ENCODE assay signal across 1 cellular context in genomic region chr17:78378225-78379133, GRCh38.
TF ChIP-seq lines count a peak whose summit lies in the region.

PGS1 (plus strand) TSS chr17:78378649; CDS start chr17:78378666, 17 bp downstream.

TF ChIP-seq in GM12878, 131 proteins besides CTCF, POLR2A, EP300 and RAD21 (continued from another document and continues in another):
- TF ChIP-seq, protein P1, sequence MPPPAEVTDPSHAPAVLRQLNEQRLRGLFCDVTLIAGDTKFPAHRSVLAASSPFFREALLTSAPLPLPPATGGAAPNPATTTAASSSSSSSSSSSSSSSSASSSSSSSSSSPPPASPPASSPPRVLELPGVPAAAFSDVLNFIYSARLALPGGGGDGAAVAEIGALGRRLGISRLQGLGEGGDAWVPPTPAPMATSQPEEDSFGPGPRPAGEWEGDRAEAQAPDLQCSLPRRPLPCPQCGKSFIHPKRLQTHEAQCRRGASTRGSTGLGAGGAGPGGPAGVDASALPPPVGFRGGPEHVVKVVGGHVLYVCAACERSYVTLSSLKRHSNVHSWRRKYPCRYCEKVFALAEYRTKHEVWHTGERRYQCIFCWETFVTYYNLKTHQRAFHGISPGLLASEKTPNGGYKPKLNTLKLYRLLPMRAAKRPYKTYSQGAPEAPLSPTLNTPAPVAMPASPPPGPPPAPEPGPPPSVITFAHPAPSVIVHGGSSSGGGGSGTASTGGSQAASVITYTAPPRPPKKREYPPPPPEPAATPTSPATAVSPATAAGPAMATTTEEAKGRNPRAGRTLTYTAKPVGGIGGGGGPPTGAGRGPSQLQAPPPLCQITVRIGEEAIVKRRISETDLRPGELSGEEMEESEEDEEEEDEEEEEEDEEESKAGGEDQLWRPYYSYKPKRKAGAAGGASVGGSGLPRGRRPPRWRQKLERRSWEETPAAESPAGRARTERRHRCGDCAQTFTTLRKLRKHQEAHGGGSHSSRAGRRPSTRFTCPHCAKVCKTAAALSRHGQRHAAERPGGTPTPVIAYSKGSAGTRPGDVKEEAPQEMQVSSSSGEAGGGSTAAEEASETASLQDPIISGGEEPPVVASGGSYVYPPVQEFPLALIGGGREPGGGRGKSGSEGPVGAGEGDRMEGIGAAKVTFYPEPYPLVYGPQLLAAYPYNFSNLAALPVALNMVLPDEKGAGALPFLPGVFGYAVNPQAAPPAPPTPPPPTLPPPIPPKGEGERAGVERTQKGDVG (CRISPR knock-in tag; IDR thresholded peaks at IDR 0.05): no peak
- TF ChIP-seq SREBF2 (IDR thresholded peaks at IDR 0.05; ENCODE audit: low read length): no peak
- no peak for TF ChIP-seq NFIC (IDR thresholded peaks at IDR 0.05; ENCODE audit: low read depth, low read length)
- TF ChIP-seq TCF3 (IDR thresholded peaks at IDR 0.05; ENCODE audit: borderline replicate concordance, insufficient read depth, low read depth, low read length): peak; percentile 34
- no peak for TF ChIP-seq CEBPB (IDR thresholded peaks at IDR 0.05; ENCODE audit: borderline replicate concordance in 1 of 2, low read depth in 2 of 2, low read length in 2 of 2)
- TF ChIP-seq ZNF207 (IDR thresholded peaks at IDR 0.05; ENCODE audit: borderline replicate concordance): peak; percentile 93
- peak in 1 of 2 experiments; percentile 76; a peak in 2 of 4 replicates for TF ChIP-seq BHLHE40 (IDR thresholded peaks at IDR 0.05; ENCODE audit: borderline replicate concordance in 1 of 2, low read depth in 2 of 2, low read length in 1 of 2)
- no peak for TF ChIP-seq ZBED1 (IDR thresholded peaks at IDR 0.05; ENCODE audit: borderline replicate concordance)
- no peak for TF ChIP-seq EZH2 (IDR thresholded peaks at IDR 0.05; ENCODE audit: borderline replicate concordance, control insufficient read depth, low read depth, low read length)
- TF ChIP-seq, protein P2, sequence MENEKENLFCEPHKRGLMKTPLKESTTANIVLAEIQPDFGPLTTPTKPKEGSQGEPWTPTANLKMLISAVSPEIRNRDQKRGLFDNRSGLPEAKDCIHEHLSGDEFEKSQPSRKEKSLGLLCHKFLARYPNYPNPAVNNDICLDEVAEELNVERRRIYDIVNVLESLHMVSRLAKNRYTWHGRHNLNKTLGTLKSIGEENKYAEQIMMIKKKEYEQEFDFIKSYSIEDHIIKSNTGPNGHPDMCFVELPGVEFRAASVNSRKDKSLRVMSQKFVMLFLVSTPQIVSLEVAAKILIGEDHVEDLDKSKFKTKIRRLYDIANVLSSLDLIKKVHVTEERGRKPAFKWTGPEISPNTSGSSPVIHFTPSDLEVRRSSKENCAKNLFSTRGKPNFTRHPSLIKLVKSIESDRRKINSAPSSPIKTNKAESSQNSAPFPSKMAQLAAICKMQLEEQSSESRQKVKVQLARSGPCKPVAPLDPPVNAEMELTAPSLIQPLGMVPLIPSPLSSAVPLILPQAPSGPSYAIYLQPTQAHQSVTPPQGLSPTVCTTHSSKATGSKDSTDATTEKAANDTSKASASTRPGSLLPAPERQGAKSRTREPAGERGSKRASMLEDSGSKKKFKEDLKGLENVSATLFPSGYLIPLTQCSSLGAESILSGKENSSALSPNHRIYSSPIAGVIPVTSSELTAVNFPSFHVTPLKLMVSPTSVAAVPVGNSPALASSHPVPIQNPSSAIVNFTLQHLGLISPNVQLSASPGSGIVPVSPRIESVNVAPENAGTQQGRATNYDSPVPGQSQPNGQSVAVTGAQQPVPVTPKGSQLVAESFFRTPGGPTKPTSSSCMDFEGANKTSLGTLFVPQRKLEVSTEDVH (IDR thresholded peaks at IDR 0.05; ENCODE audit: low read depth, partially characterized antibody): peak; percentile 69
- TF ChIP-seq SKIL (IDR thresholded peaks at IDR 0.05; ENCODE audit: low read depth, poor library complexity, severe bottlenecking): no peak
- TF ChIP-seq RBBP5 (conservative IDR thresholded peaks at IDR 0.05): no peak
- TF ChIP-seq, protein P3, sequence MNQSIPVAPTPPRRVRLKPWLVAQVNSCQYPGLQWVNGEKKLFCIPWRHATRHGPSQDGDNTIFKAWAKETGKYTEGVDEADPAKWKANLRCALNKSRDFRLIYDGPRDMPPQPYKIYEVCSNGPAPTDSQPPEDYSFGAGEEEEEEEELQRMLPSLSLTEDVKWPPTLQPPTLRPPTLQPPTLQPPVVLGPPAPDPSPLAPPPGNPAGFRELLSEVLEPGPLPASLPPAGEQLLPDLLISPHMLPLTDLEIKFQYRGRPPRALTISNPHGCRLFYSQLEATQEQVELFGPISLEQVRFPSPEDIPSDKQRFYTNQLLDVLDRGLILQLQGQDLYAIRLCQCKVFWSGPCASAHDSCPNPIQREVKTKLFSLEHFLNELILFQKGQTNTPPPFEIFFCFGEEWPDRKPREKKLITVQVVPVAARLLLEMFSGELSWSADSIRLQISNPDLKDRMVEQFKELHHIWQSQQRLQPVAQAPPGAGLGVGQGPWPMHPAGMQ (IDR thresholded peaks at IDR 0.05; ENCODE audit: borderline replicate concordance): no peak
- TF ChIP-seq, protein P4, sequence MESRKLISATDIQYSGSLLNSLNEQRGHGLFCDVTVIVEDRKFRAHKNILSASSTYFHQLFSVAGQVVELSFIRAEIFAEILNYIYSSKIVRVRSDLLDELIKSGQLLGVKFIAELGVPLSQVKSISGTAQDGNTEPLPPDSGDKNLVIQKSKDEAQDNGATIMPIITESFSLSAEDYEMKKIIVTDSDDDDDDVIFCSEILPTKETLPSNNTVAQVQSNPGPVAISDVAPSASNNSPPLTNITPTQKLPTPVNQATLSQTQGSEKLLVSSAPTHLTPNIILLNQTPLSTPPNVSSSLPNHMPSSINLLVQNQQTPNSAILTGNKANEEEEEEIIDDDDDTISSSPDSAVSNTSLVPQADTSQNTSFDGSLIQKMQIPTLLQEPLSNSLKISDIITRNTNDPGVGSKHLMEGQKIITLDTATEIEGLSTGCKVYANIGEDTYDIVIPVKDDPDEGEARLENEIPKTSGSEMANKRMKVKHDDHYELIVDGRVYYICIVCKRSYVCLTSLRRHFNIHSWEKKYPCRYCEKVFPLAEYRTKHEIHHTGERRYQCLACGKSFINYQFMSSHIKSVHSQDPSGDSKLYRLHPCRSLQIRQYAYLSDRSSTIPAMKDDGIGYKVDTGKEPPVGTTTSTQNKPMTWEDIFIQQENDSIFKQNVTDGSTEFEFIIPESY (IDR thresholded peaks at IDR 0.05): no peak
- peak in 1 of 2 experiments; percentile 80; a peak in 2 of 3 replicates for TF ChIP-seq EGR1 (IDR thresholded peaks at IDR 0.05; ENCODE audit: borderline replicate concordance in 1 of 2, low read depth in 2 of 2, low read length in 2 of 2)
- TF ChIP-seq, protein P5, sequence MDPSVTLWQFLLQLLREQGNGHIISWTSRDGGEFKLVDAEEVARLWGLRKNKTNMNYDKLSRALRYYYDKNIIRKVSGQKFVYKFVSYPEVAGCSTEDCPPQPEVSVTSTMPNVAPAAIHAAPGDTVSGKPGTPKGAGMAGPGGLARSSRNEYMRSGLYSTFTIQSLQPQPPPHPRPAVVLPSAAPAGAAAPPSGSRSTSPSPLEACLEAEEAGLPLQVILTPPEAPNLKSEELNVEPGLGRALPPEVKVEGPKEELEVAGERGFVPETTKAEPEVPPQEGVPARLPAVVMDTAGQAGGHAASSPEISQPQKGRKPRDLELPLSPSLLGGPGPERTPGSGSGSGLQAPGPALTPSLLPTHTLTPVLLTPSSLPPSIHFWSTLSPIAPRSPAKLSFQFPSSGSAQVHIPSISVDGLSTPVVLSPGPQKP (IDR thresholded peaks at IDR 0.05; ENCODE audit: low read depth, low read length): peak; percentile 97
- TF ChIP-seq YY1 (IDR thresholded peaks at IDR 0.05; ENCODE audit: low read depth, low read length): peak; percentile 96
- no peak for TF ChIP-seq PRDM15 (CRISPR knock-in tag; IDR thresholded peaks at IDR 0.05)
- no peak for TF ChIP-seq MYC (IDR thresholded peaks at IDR 0.05; ENCODE audit: insufficient read depth, insufficient read length, insufficient replicate concordance, low read length, severe bottlenecking)
- 0 out of 4 replicates have a peak, but pooled peaks of 1 of the 2 experiments have one; percentile 65 for TF ChIP-seq SRF (IDR thresholded peaks at IDR 0.05; ENCODE audit: low read depth in 2 of 2, low read length in 2 of 2)
- TF ChIP-seq RELA (IDR thresholded peaks at IDR 0.05; ENCODE audit: borderline replicate concordance, partially characterized antibody): peak; percentile 74
- peak; percentile 74 for TF ChIP-seq HCFC1 (IDR thresholded peaks at IDR 0.05; ENCODE audit: low read length)
- TF ChIP-seq, protein P6, sequence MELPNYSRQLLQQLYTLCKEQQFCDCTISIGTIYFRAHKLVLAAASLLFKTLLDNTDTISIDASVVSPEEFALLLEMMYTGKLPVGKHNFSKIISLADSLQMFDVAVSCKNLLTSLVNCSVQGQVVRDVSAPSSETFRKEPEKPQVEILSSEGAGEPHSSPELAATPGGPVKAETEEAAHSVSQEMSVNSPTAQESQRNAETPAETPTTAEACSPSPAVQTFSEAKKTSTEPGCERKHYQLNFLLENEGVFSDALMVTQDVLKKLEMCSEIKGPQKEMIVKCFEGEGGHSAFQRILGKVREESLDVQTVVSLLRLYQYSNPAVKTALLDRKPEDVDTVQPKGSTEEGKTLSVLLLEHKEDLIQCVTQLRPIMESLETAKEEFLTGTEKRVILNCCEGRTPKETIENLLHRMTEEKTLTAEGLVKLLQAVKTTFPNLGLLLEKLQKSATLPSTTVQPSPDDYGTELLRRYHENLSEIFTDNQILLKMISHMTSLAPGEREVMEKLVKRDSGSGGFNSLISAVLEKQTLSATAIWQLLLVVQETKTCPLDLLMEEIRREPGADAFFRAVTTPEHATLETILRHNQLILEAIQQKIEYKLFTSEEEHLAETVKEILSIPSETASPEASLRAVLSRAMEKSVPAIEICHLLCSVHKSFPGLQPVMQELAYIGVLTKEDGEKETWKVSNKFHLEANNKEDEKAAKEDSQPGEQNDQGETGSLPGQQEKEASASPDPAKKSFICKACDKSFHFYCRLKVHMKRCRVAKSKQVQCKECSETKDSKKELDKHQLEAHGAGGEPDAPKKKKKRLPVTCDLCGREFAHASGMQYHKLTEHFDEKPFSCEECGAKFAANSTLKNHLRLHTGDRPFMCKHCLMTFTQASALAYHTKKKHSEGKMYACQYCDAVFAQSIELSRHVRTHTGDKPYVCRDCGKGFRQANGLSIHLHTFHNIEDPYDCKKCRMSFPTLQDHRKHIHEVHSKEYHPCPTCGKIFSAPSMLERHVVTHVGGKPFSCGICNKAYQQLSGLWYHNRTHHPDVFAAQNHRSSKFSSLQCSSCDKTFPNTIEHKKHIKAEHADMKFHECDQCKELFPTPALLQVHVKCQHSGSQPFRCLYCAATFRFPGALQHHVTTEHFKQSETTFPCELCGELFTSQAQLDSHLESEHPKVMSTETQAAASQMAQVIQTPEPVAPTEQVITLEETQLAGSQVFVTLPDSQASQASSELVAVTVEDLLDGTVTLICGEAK (IDR thresholded peaks at IDR 0.05; ENCODE audit: borderline replicate concordance): peak; percentile 100
- no peak for TF ChIP-seq SUPT20H (IDR thresholded peaks at IDR 0.05; ENCODE audit: borderline replicate concordance, control insufficient read depth, low read depth, low read length)
- TF ChIP-seq BRCA1 (IDR thresholded peaks at IDR 0.05; ENCODE audit: low read depth, low read length): no peak
- peak; percentile 10; the same call in 1 of the 2 replicates for TF ChIP-seq PAX5 (IDR thresholded peaks at IDR 0.05; ENCODE audit: borderline replicate concordance, low read depth, low read length)
- no peak for TF ChIP-seq ATF2 (IDR thresholded peaks at IDR 0.05; ENCODE audit: low read length)
- TF ChIP-seq DPF2 (IDR thresholded peaks at IDR 0.05): no peak; the same call in 1 of the 2 replicates
